In genomic region chr5:31372124-31372523, GRCh38 we compare ENCODE assay signal across 23 cellular contexts.
"Had no signal": no experiment of that assay in that cellular context is flagged by ENCODE, and none has a peak within 500 bp of the region (broad histone marks: within the 10 kb centered on the region; RNA-seq: fewer than 3 reads in every experiment).

No MANE protein-coding gene starts in this region.

- H3K9me3 ChIP-seq: stomach, suprapubic skin, testis, thoracic aorta, thyroid gland, tibial artery, tibial nerve, transverse colon, upper lobe of left lung, upper lobe of right lung, uterus, vagina had no signal

- DNase-seq: stimulated activated CD4-positive, alpha-beta T cell treated with anti-CD3 and anti-CD28 coated beads, Interleukin-2, amount 100 ng/mL, for 48 hours; stimulated activated CD4-positive, alpha-beta T cell treated with anti-CD3 and anti-CD28 coated beads, Interleukin-4, amount 100 ng/mL, for 24 hours; stimulated activated CD4-positive, alpha-beta T cell treated with anti-CD3 and anti-CD28 coated beads, Interleukin-4, amount 100 ng/mL, for 4 hours; stimulated activated CD8-positive, alpha-beta memory T cell treated with anti-CD3 and anti-CD28 coated beads, Interleukin-4, amount 100 ng/mL, for 48 hours; stimulated activated naive B cell treated with anti-CD40 and anti-IgM and Interleukin-4, amounts not matched to agents 10 μg/mL and 1 μg/mL and 100 μg/mL, for 72 hours; stimulated activated naive CD4-positive, alpha-beta T cell; stimulated activated naive CD4-positive, alpha-beta T cell treated with Interleukin-2 at 50 U/mL for 16 hours; stimulated activated naive CD8-positive, alpha-beta T cell treated with anti-CD3 and anti-CD28 coated beads, Interleukin-15, amount 100 ng/mL, for 72 hours; stimulated activated naive CD8-positive, alpha-beta T cell treated with anti-CD3 and anti-CD28 coated beads, Interleukin-15, Interleukin-2, amounts not matched to agents 100 U/mL and 50 U/mL, for 24 hours; stomach; substantia nigra; testis; thyroid gland; tibial artery; transverse colon; trophoblast cell; upper lobe of left lung; upper lobe of right lung; uterus had no signal

- H3K4me3 ChIP-seq: stomach, suprapubic skin, testis, thoracic aorta, thyroid gland, tibial artery, tibial nerve, transverse colon, upper lobe of left lung, upper lobe of right lung, uterus, vagina had no signal

- H3K4me1 ChIP-seq: stomach, suprapubic skin, testis, tibial artery, upper lobe of left lung, upper lobe of right lung, uterus, vagina had no signal

- H3K36me3 ChIP-seq: stomach, suprapubic skin, thoracic aorta, thyroid gland, tibial artery, tibial nerve, transverse colon, upper lobe of left lung, upper lobe of right lung, uterus, vagina had no signal

- H3K27ac ChIP-seq: stomach, suprapubic skin, testis, thoracic aorta, thyroid gland, tibial artery, tibial nerve, transverse colon, upper lobe of left lung, upper lobe of right lung, uterus, vagina had no signal
